ENCODE assay signal across 26 cellular contexts in the genomic region with DNA sequence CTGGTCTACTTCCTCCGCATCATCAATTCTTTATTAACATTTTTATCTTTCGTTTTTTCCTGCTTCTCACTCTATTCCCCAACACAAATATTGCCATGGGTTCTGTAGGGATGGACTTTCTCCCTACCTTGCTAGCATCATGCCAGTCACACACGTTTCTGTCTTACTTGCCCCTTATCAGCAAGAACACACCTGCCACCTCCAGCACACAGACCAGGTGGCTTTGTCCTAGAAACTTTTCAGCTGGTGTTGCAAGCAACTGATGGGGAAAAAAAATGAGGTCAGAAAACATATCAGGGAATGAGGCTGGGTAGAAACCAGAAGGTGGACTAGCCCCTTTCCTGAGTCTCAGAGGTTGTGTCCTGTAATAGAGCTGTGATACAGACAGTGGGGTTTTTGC. TPM values are rescaled to one million over a fixed set of nuclear protein-coding genes. Genes with fewer than 3 reads are reported as not detected.
DNase-seq lines count a peak whose midpoint lies in the region; ATAC-seq, FAIRE-seq and TF ChIP-seq lines count a peak whose summit lies in the region.
"Had no signal": no experiment of that assay in that cellular context is flagged by ENCODE, and none has a peak within 500 bp of the region (broad histone marks: within the 10 kb centered on the region; RNA-seq: fewer than 3 reads in every experiment).

No MANE protein-coding gene starts in this region.

- H3K79me1 ChIP-seq in mesenchymal stem cell (replicated peaks; ENCODE audit: low read length, poor library complexity, severe bottlenecking): peaks cover 3% of the 10 kb centered on the region

- H3K4me1 ChIP-seq in K562 (replicated peaks in 1 of 2; ENCODE audit: control insufficient read depth in 2 of 2, insufficient read depth in 2 of 2, low read length in 2 of 2): peaks cover 0 to 3% of the 10 kb centered on the region in 2 experiments; a peak in 1 of 5 replicates
- peaks cover 11% of the 10 kb centered on the region for H3K4me1 ChIP-seq in mesenchymal stem cell (ENCODE audit: control insufficient read depth, insufficient read depth, low read depth, low read length)
- H3K4me1 ChIP-seq in transverse colon: peaks cover 0 to 70% (median 17%) of the 10 kb centered on the region in 4 donors
- no peaks in the 10 kb centered on the region for H3K4me1 ChIP-seq in naive thymus-derived CD4-positive, alpha-beta T cell (ENCODE audit: control insufficient read depth in 2 of 2, insufficient read depth in 2 of 2, low read length in 2 of 2)
- H3K4me1 ChIP-seq: lower lobe of right lung, sigmoid colon, SJCRH30 had no signal

- POLR2A ChIA-PET in K562 (lab: Yijun Ruan, JAX): no interaction called here
- POLR2A ChIA-PET in naive thymus-derived CD4-positive, alpha-beta T cell (lab: Charles Lee): no interaction called here

- H3K36me3 ChIP-seq in K562 (ENCODE audit: control insufficient read depth, insufficient read depth, low read length): no peaks in the 10 kb centered on the region
- no peaks in the 10 kb centered on the region for H3K36me3 ChIP-seq in mesenchymal stem cell (ENCODE audit: control insufficient read depth in 1 of 2, insufficient read depth in 2 of 2, low read depth in 1 of 2, low read length in 2 of 2)
- no peaks in the 10 kb centered on the region for H3K36me3 ChIP-seq in transverse colon
- no peaks in the 10 kb centered on the region for H3K36me3 ChIP-seq in naive thymus-derived CD4-positive, alpha-beta T cell (ENCODE audit: control insufficient read depth in 2 of 3, insufficient read depth in 3 of 3, low read length in 3 of 3)
- H3K36me3 ChIP-seq: lower lobe of right lung, neutrophil, prostate gland, sigmoid colon, SJCRH30 had no signal

- H3K9ac ChIP-seq in K562 (ENCODE audit: insufficient read depth in 1 of 2, low read depth in 2 of 2, low read length in 2 of 2) (no peak overlapping the region), mesenchymal stem cell (ENCODE audit: low read length) (no peak overlapping the region)

- H3K18ac ChIP-seq in mesenchymal stem cell (ENCODE audit: low read depth in 1 of 2, low read length in 2 of 2): no peak overlapping the region

- 0% methylated on average over 3 of the region's 3 CpGs for WGBS in K562 (ENCODE audit: insufficient coverage, low coverage, missing lambda C conversion rate)
- 93% methylated on average over 3 of the region's 3 CpGs for WGBS in mesenchymal stem cell
- 43 to 55% methylated on average over 3 of the region's 3 CpGs for WGBS in transverse colon (ENCODE audit: low coverage in 1 of 2), 2 donors

- no peak overlapping the region for H3K4me2 ChIP-seq in K562 (ENCODE audit: insufficient read depth, low read length)
- H3K4me2 ChIP-seq in mesenchymal stem cell (ENCODE audit: low read length, poor library complexity, severe bottlenecking): no peak overlapping the region
- H3K4me2 ChIP-seq: GM23338 had no signal

- no peak overlapping the region for H2BK12ac ChIP-seq in mesenchymal stem cell (ENCODE audit: low read length in 2 of 2)

- TF ChIP-seq CTCF in K562 (IDR thresholded peaks at IDR 0.05 in 2 of 3, conservative IDR thresholded peaks at IDR 0.05 in 1 of 3; ENCODE audit: insufficient read depth in 2 of 3, low read depth in 1 of 3, low read length in 3 of 3) (no peak), transverse colon (IDR thresholded peaks at IDR 0.05) (no peak)

- H3K27me3 ChIP-seq in K562 (ENCODE audit: control insufficient read depth in 2 of 2, insufficient read depth in 2 of 2, low read length in 2 of 2): peaks cover 10 to 20% of the 10 kb centered on the region in 2 experiments; a peak in 4 of 5 replicates
- H3K27me3 ChIP-seq in mesenchymal stem cell (ENCODE audit: control insufficient read depth in 1 of 2, insufficient read depth in 1 of 2, low read length in 2 of 2): no peaks in the 10 kb centered on the region
- H3K27me3 ChIP-seq in transverse colon: no peaks in the 10 kb centered on the region
- H3K27me3 ChIP-seq in naive thymus-derived CD4-positive, alpha-beta T cell (ENCODE audit: control insufficient read depth in 2 of 2, insufficient read depth in 2 of 2, low read length in 2 of 2): no peaks in the 10 kb centered on the region
- H3K27me3 ChIP-seq: sigmoid colon had no signal

- no peaks in the 10 kb centered on the region for H3K9me3 ChIP-seq in K562 (replicated peaks; ENCODE audit: control insufficient read depth, insufficient read depth, low read depth, low read length)
- H3K9me3 ChIP-seq in mesenchymal stem cell (ENCODE audit: control insufficient read depth, low read length): no peaks in the 10 kb centered on the region
- no peaks in the 10 kb centered on the region for H3K9me3 ChIP-seq in transverse colon
- H3K9me3 ChIP-seq in naive thymus-derived CD4-positive, alpha-beta T cell (ENCODE audit: control insufficient read depth in 2 of 3, low read length in 3 of 3): no peaks in the 10 kb centered on the region
- H3K9me3 ChIP-seq: lower lobe of right lung, neutrophil, prostate gland, sigmoid colon, SJCRH30 had no signal

- H3K4me3 Mint-ChIP-seq in activated T-cell treated with anti-CD3 and anti-CD28 coated beads, Interleukin-2, amount 50 U/mL, for 24 hours: no peak overlapping the region
- H3K4me3 Mint-ChIP-seq in naive thymus-derived CD4-positive, alpha-beta T cell: no peak overlapping the region
- H3K4me3 Mint-ChIP-seq: activated CD8-positive, alpha-beta T cell treated with anti-CD3 and anti-CD28 coated beads for 36 hours; activated naive CD8-positive, alpha-beta T cell treated with anti-CD3 and anti-CD28 coated beads, Interleukin-2, amount 50 U/mL, for 24 hours; CD4-positive, alpha-beta memory T cell; GM23338 had no signal

- no peak overlapping the region for H4K8ac ChIP-seq in mesenchymal stem cell (ENCODE audit: low read length)

- no peak for FAIRE-seq in K562 (lab: Jason Lieb, UNC)
- FAIRE-seq: A204.1 had no signal

- peak overlapping the region; percentile 65 for H3K27ac Mint-ChIP-seq in activated T-cell treated with anti-CD3 and anti-CD28 coated beads, Interleukin-2, amount 50 U/mL, for 24 hours
- no peak overlapping the region for H3K27ac Mint-ChIP-seq in naive thymus-derived CD4-positive, alpha-beta T cell
- H3K27ac Mint-ChIP-seq: activated CD8-positive, alpha-beta T cell treated with anti-CD3 and anti-CD28 coated beads for 36 hours; activated naive CD8-positive, alpha-beta T cell treated with anti-CD3 and anti-CD28 coated beads, Interleukin-2, amount 50 U/mL, for 24 hours; CD4-positive, alpha-beta memory T cell; GM23338 had no signal

- peak overlapping the region; percentile 26 for H2AK5ac ChIP-seq in mesenchymal stem cell (ENCODE audit: low read length, severe bottlenecking)

- H3K14ac ChIP-seq in mesenchymal stem cell (ENCODE audit: low read length in 2 of 2): no peak overlapping the region

- H3K27ac ChIP-seq in K562 (ENCODE audit: extremely low read depth, low read depth, low read length): no peak overlapping the region
- no peak overlapping the region for H3K27ac ChIP-seq in mesenchymal stem cell (ENCODE audit: low read length, poor library complexity, severe bottlenecking)
- H3K27ac ChIP-seq in transverse colon: peak overlapping the region; percentile 48 to 73 (median 59)
- H3K27ac ChIP-seq in naive thymus-derived CD4-positive, alpha-beta T cell (ENCODE audit: low read depth, low read length): no peak overlapping the region
- H3K27ac ChIP-seq: lower lobe of right lung, prostate gland, sigmoid colon, SJCRH30 had no signal

- H3K4me3 ChIP-seq in K562: no peak overlapping the region
- no peak overlapping the region for H3K4me3 ChIP-seq in mesenchymal stem cell (ENCODE audit: insufficient read depth in 1 of 2, low read depth in 1 of 2, low read length in 2 of 2)
- H3K4me3 ChIP-seq in transverse colon: no peak overlapping the region
- no peak overlapping the region for H3K4me3 ChIP-seq in naive thymus-derived CD4-positive, alpha-beta T cell (ENCODE audit: low read length)
- H3K4me3 ChIP-seq: GM23338, lower lobe of right lung, prostate gland, sigmoid colon, SJCRH30 had no signal

- TF ChIP-seq POLR2A in K562 (conservative IDR thresholded peaks at IDR 0.05) (no peak), transverse colon (IDR thresholded peaks at IDR 0.05) (no peak)

- no peak overlapping the region for H2BK5ac ChIP-seq in mesenchymal stem cell (ENCODE audit: low read depth, low read length, poor library complexity, severe bottlenecking)

- intact Hi-C loops in K562 (cut with micrococcal nuclease) (no loop called here), transverse colon (cut with DNase I; ENCODE audit: low total_unique reads) (no loop called here), cardiac septum (cut with DNase I) (no loop called here)
- intact Hi-C loops in naive thymus-derived CD4-positive, alpha-beta T cell (cut with micrococcal nuclease): no loop called here

- H2BK15ac ChIP-seq in mesenchymal stem cell (ENCODE audit: low read depth, poor library complexity, severe bottlenecking): no peak overlapping the region

- TF ChIP-seq EP300 in K562 (IDR thresholded peaks at IDR 0.05; ENCODE audit: low read length): no peak
- no peak for TF ChIP-seq EP300 in transverse colon (IDR thresholded peaks at IDR 0.05; ENCODE audit: low read depth)

- H3K4me1 Mint-ChIP-seq in activated T-cell treated with anti-CD3 and anti-CD28 coated beads, Interleukin-2, amount 50 U/mL, for 24 hours (ENCODE audit: low read depth): peaks cover 56% of the 10 kb centered on the region
- peaks cover 0 to 30% (median 0%) of the 10 kb centered on the region in 7 donors for H3K4me1 Mint-ChIP-seq in naive thymus-derived CD4-positive, alpha-beta T cell

- no peak overlapping the region for H3K4ac ChIP-seq in mesenchymal stem cell (ENCODE audit: low read depth in 1 of 2, low read length in 2 of 2)

- CTCF ChIA-PET in K562 (lab: Yijun Ruan, JAX; ENCODE audit: low intra/inter-chr PET ratio): interaction anchor here (0.5 kb wide), 1 partner anchor 65 kb away, joined by 4 read pairs; no protein-coding TSS in a partner anchor
- CTCF ChIA-PET in naive thymus-derived CD4-positive, alpha-beta T cell (lab: Charles Lee): no interaction called here

- in situ Hi-C loops in K562 (cut with MboI): no loop called here
- in situ Hi-C loops in transverse colon (cut with MboI; ENCODE audit: low pct_ligation_motif_present in 1 of 4, low pct_unique_long_range_greater_than_20kb in 1 of 4, low sequenced_read_pairs in 3 of 4): no loop called here

- no peaks in the 10 kb centered on the region for H3K9me3 Mint-ChIP-seq in activated T-cell treated with anti-CD3 and anti-CD28 coated beads, Interleukin-2, amount 50 U/mL, for 24 hours
- H3K9me3 Mint-ChIP-seq in naive thymus-derived CD4-positive, alpha-beta T cell: no peaks in the 10 kb centered on the region
- H3K9me3 Mint-ChIP-seq: activated CD8-positive, alpha-beta T cell treated with anti-CD3 and anti-CD28 coated beads for 36 hours; activated naive CD8-positive, alpha-beta T cell treated with anti-CD3 and anti-CD28 coated beads, Interleukin-2, amount 50 U/mL, for 24 hours; brain; CD4-positive, alpha-beta memory T cell; GM23338 had no signal

- DNase-seq in activated T-cell treated with anti-CD3 and anti-CD28 coated beads, Interleukin-2, amount 50 U/mL, for 24 hours: no peak
- DNase-seq in activated T-cell treated with anti-CD3 and anti-CD28 coated beads, Interleukin-2, amount 50 U/mL, for 48 hours: no peak
- DNase-seq in K562 (ENCODE audit: extremely low read depth in 1 of 4, low spot score in 3 of 4) (no peak), mesenchymal stem cell (no peak), transverse colon (no peak), cardiac septum (ENCODE audit: low spot score) (no peak)
- DNase-seq in naive thymus-derived CD4-positive, alpha-beta T cell: no peak
- DNase-seq in activated CD4-positive, alpha-beta T cell treated with anti-CD3 and anti-CD28 coated beads for 48 hours: no peak
- DNase-seq: activated CD8-positive, alpha-beta T cell treated with anti-CD3 and anti-CD28 coated beads for 36 hours; activated naive CD8-positive, alpha-beta T cell treated with anti-CD3 and anti-CD28 coated beads, Interleukin-2, amount 50 U/mL, for 24 hours; activated T-cell treated with anti-CD3 and anti-CD28 coated beads for 4 hours; AML-193; CD4-positive, alpha-beta memory T cell; DMS 273 treated with DMSO at 0.1 percent for 48 hours; Karpas-422; lower lobe of right lung; NCI-H1694; NCI-H526; sigmoid colon; SJCRH30; stimulated activated naive CD4-positive, alpha-beta T cell treated with Interleukin-2 at 50 U/mL for 16 hours had no signal

- no peak overlapping the region for H3K23ac ChIP-seq in mesenchymal stem cell (ENCODE audit: low read length in 2 of 2)

- H4K20me1 ChIP-seq in K562 (replicated peaks; ENCODE audit: control insufficient read depth, insufficient read depth, low read length): no peaks in the 10 kb centered on the region; the same call in 1 of the 2 replicates

- H2AFZ ChIP-seq in K562 (ENCODE audit: low read depth, low read length) (no peak overlapping the region), mesenchymal stem cell (ENCODE audit: low read depth, low read length) (no peak overlapping the region)
- H2AFZ ChIP-seq: GM23338 had no signal

- no peak for ATAC-seq in K562
- ATAC-seq in naive thymus-derived CD4-positive, alpha-beta T cell: no peak
- ATAC-seq: GM23338 had no signal

- H3K36me3 Mint-ChIP-seq in activated T-cell treated with anti-CD3 and anti-CD28 coated beads, Interleukin-2, amount 50 U/mL, for 24 hours (ENCODE audit: low read depth): no peaks in the 10 kb centered on the region
- peaks cover 0 to 3% (median 0%) of the 10 kb centered on the region in 5 donors for H3K36me3 Mint-ChIP-seq in naive thymus-derived CD4-positive, alpha-beta T cell
- H3K36me3 Mint-ChIP-seq: brain; CD4-positive, alpha-beta memory T cell had no signal

- TF ChIP-seq RAD21 in K562 (CRISPR knock-in tag; conservative IDR thresholded peaks at IDR 0.05 in 1 of 2, IDR thresholded peaks at IDR 0.05 in 1 of 2): no peak

- no TSS peak for BruUV-seq in K562 (replicated peaks; lab: Mats Ljungman, UMichigan)

- H3K79me2 ChIP-seq in K562 (ENCODE audit: control insufficient read depth, insufficient read depth, low read length): no peaks in the 10 kb centered on the region

- H4K91ac ChIP-seq in mesenchymal stem cell (ENCODE audit: low read length): no peak overlapping the region

- no peak overlapping the region for H2BK120ac ChIP-seq in mesenchymal stem cell (ENCODE audit: low read depth, low read length)

- no peaks in the 10 kb centered on the region for H3K9me1 ChIP-seq in K562 (ENCODE audit: control insufficient read depth, insufficient read depth, low read length)

- peaks cover 58% of the 10 kb centered on the region for H3K27me3 Mint-ChIP-seq in activated T-cell treated with anti-CD3 and anti-CD28 coated beads, Interleukin-2, amount 50 U/mL, for 24 hours
- peaks cover 6 to 42% (median 27%) of the 10 kb centered on the region in 5 donors for H3K27me3 Mint-ChIP-seq in naive thymus-derived CD4-positive, alpha-beta T cell

RNA-seq across cellular contexts. Expression of a gene that starts 5.8 kb away (rescaled TPM):
- not detected in 2 replicates for total RNA-seq in K562 (2011; cell fraction: chromatin; rRNA removed; ENCODE audit: low replicate concordance)
- not detected in 2 replicates for total RNA-seq in K562 (2011; cell fraction: nucleolus; rRNA removed)
- not detected in 2 replicates for total RNA-seq in K562 (2011; cell fraction: nucleoplasm; rRNA removed)
- total RNA-seq in K562 (2014; rRNA removed) (not detected in 2 replicates), K562 (2014; rRNA removed; fragmentation: Illumina TruSeq; extraction: Trizol) (not detected in 2 replicates), K562 (2015; rRNA removed; fragmentation: Illumina TruSeq; extraction: Trizol) (not detected in 2 replicates), K562 (2021) (0.07 TPM in 1 of 2 replicates, not detected in the other), transverse colon (100 to 1,000 TPM in 2 of 4 donors, 10 to 100 TPM in 2; 67.9 to 172 (median 96.3) TPM), cardiac septum (231 TPM)
- polyA plus RNA-seq in K562 (2011; rRNA removed) (not detected in 2 replicates), K562 (2014; fragmentation: Illumina TruSeq; extraction: Trizol) (not detected in 2 replicates), K562 (2014; fragmentation: Nextera tagmentation; extraction: Ambion mirVana) (not detected), K562 (2014; rRNA removed) (0.05 and 0.50 TPM in 2 replicates)
- 0.09 TPM in 1 of 2 replicates, not detected in the other for polyA plus RNA-seq in K562 (2011; cell fraction: cytosol; rRNA removed)
- 0.09 TPM in 1 of 2 replicates, not detected in the other for polyA plus RNA-seq in K562 (2011; cell fraction: nucleus; rRNA removed)
- 0.14 TPM in 1 of 2 replicates, not detected in the other for polyA plus RNA-seq in K562 (2012)
- 0.09 TPM in 1 of 2 replicates, not detected in the other for polyA minus RNA-seq in K562 (2011; rRNA and poly(A)+ RNA removed)
- polyA minus RNA-seq in K562 (2011; cell fraction: cytosol; rRNA and poly(A)+ RNA removed): 0.64 and 0.76 TPM in 2 replicates
- polyA minus RNA-seq in K562 (2011; cell fraction: nucleus; rRNA and poly(A)+ RNA removed): 0.13 TPM in 1 of 2 replicates, not detected in the other
- polyA plus RNA-seq in mesenchymal stem cell (2013, experiment 1 of 2): 1.3 TPM
- 1.00 TPM for polyA plus RNA-seq in mesenchymal stem cell (2013, experiment 2 of 2)
- total RNA-seq in naive thymus-derived CD4-positive, alpha-beta T cell: under 1 TPM in 2 of 5 experiments, not detected in 3; 0.22 to 0.61 TPM
- polyA plus RNA-seq in naive thymus-derived CD4-positive, alpha-beta T cell: not detected
- total RNA-seq: activated CD8-positive, alpha-beta T cell treated with anti-CD3 and anti-CD28 coated beads for 36 hours; CD4-positive, alpha-beta memory T cell; SJCRH30 had no signal
- polyA plus RNA-seq: CD4-positive, alpha-beta memory T cell had no signal

Comparison
In these comparisons a context has a peak if more than half of its experiments do, and no peak if none do; other contexts are left out.
1. H3K27ac ChIP-seq: peak in transverse colon (4 of 4); none in K562 (single experiment), mesenchymal stem cell (single experiment) and naive thymus-derived CD4-positive, alpha-beta T cell (single experiment).
2. RNA of a gene that starts 5.8 kb away (total RNA-seq): 231 TPM in cardiac septum (single experiment) and 67.9 to 172 TPM in transverse colon; 0.22 to 0.61 TPM in naive thymus-derived CD4-positive, alpha-beta T cell and 0.07 TPM in K562; every median in the first group is over 10 times any median in the second.